In the genomic region with DNA sequence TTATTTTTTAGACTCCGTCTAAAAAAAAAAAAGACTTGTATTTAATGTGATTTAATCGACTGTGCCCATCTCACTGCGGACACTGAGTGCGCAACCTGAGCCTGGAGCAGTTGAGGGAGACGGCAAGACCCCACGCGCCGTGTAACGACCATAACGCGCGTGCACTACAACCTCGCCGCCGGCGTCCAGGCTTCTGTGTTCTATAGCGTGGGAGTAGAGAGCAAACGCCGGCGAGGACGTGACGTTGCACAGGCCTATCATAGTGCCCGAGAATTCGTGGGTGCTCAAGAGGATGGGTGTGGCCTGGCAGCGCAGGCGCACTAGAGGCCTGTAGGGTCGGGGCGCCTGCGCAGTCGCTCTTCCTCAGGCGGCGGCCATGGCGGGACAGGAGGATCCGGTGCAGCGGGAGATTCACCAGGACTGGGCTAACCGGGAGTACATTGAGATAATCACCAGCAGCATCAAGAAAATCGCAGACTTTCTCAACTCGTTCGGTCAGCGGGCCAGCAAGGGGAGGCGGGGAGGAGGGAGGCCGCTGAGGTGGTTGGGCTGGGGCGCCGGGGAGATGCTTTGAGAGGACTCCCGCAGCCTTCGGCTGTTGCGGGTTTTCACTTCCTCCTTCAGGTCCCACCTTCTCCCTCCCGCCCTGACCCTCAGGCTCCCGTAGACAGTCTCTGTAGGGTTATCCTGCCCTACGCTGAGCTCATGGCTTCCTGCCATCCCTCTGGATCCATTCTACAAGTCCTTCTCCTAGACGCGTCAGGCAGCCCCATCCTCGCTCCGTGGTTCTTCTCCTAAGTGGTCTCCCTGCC, we compare ENCODE assay signal across 8 cellular contexts. TPM values are rescaled to one million over a fixed set of nuclear protein-coding genes. Genes with fewer than 3 reads are reported as not detected.
DNase-seq lines count a peak whose midpoint lies in the region; ATAC-seq and TF ChIP-seq lines count a peak whose summit lies in the region.

TSS of gene BRK1 (plus strand) at position 350 of the 812 bp plus-strand sequence. CDS start at position 377, 27 bp downstream.

- no peak for TF ChIP-seq CTCF in activated B cell treated with CpG ODN at 0.5 μM for 24 hours (IDR thresholded peaks at IDR 0.05)
- peak in 2 of 11 experiments; percentile 14 to 36 for TF ChIP-seq CTCF in spleen (IDR thresholded peaks at IDR 0.05 in 8 of 11, conservative IDR thresholded peaks at IDR 0.05 in 3 of 11)

- H3K36me3 Mint-ChIP-seq in activated B cell treated with CpG ODN at 0.5 μM for 24 hours (ENCODE audit: low read depth): peaks cover 25% of the 10 kb centered on the region

- no peaks in the 10 kb centered on the region for H3K9me3 ChIP-seq in spleen

- H3K9me3 Mint-ChIP-seq in activated B cell treated with CpG ODN at 0.5 μM for 24 hours: no peaks in the 10 kb centered on the region

- CTCF ChIA-PET in activated B cell treated with CpG ODN at 0.5 μM for 24 hours (lab: Charles Lee): interaction anchor here (0.6 kb wide), 2 partner anchors 45 to 133 kb away, joined by 3 read pairs; partner anchors contain the start of gene TATDN2

- in situ Hi-C loops in GM18951 (cut with MboI; ENCODE audit: low sequenced_read_pairs, unreplicated experiment): no loop called here

- WGBS in spleen, 5 donors: 0 to 1% (median 0%) methylated on average over 40 to 54 of the region's 54 CpGs

- intact Hi-C loops in activated B cell treated with CpG ODN at 0.5 μM for 24 hours (cut with micrococcal nuclease) (loop anchor here (1.0 to 5.0 kb wide), 12 partner anchors 26 to 1527 kb away; partner anchors contain the start of genes ARPC4, CRELD1, EMC3 and FANCD2), spleen (cut with DNase I; ENCODE audit: low total_unique reads) (no loop called here)

- POLR2A ChIA-PET in activated B cell treated with CpG ODN at 0.5 μM for 24 hours (lab: Charles Lee): interaction anchor here (0.6 to 3.5 kb wide), 22 partner anchors 8 to 205 kb away, joined by 3 to 32 read pairs (median 4); partner anchors contain the start of genes FANCD2, SEC13, TATDN2 and VHL

- H3K27ac Mint-ChIP-seq in activated B cell treated with CpG ODN at 0.5 μM for 24 hours: peak within 1 kb of the TSS; percentile 99

- peaks cover 18 to 55% (median 44%) of the 10 kb centered on the region in 6 donors for H3K4me1 ChIP-seq in spleen

- no peaks in the 10 kb centered on the region for H3K27me3 ChIP-seq in spleen (replicated peaks in 1 of 7)

- ATAC-seq in HG03196 (IDR thresholded peaks at IDR 0.05; ENCODE audit: unreplicated experiment) (peak; percentile 95), activated B cell treated with CpG ODN at 0.5 μM for 24 hours (ENCODE audit: low read depth) (peak; percentile 96)

- peak within 1 kb of the TSS; percentile 84 to 96 (median 94) for H3K4me3 ChIP-seq in spleen

- H3K36me3 ChIP-seq in spleen: peaks cover 0 to 25% (median 0%) of the 10 kb centered on the region in 6 donors

- peak within 1 kb of the TSS; percentile 100 for H3K4me3 Mint-ChIP-seq in activated B cell treated with CpG ODN at 0.5 μM for 24 hours

- H3K27me3 Mint-ChIP-seq in activated B cell treated with CpG ODN at 0.5 μM for 24 hours: no peaks in the 10 kb centered on the region

- H3K27ac ChIP-seq in caudate nucleus (ENCODE audit: low read depth, low read length) (peak within 1 kb of the TSS; percentile 79), spleen (peak within 1 kb of the TSS; percentile 64 to 93 (median 89))

- peaks cover 40% of the 10 kb centered on the region for H3K4me1 Mint-ChIP-seq in activated B cell treated with CpG ODN at 0.5 μM for 24 hours

- peak; percentile 100 for DNase-seq in AG08395 (ENCODE audit: low spot score)
- DNase-seq in NCI-H345 (lab: John Stamatoyannopoulos, UW): peak; percentile 90
- DNase-seq in activated B cell treated with CpG ODN at 0.5 μM for 24 hours: peak; percentile 85
- DNase-seq in caudate nucleus (lab: John Stamatoyannopoulos, UW): peak; percentile 47 to 96 (median 89)
- peak; percentile 97 for DNase-seq in inferior parietal cortex (ENCODE audit: extremely low spot score)
- peak; percentile 98 for DNase-seq in spleen

- TF ChIP-seq POLR2A in GM18951 (IDR thresholded peaks at IDR 0.05; ENCODE audit: extremely low read depth, insufficient read depth, insufficient read length) (peak; percentile 97), spleen (IDR thresholded peaks at IDR 0.05) (peak in 2 of 3 donors; percentile 62 to 87)

RNA-seq across cellular contexts. Expression of gene BRK1, which starts in this region (rescaled TPM):
- total RNA-seq in activated B cell treated with CpG ODN at 0.5 μM for 24 hours: 123 and 141 TPM in 2 replicates
- total RNA-seq in spleen: 10 to 100 TPM; 69.8 to 96.6 (median 90.2) TPM
- polyA plus RNA-seq in spleen: 100 to 1,000 TPM; 137 to 215 (median 215) TPM

Comparison
In these comparisons a context has a peak if more than half of its experiments do, and no peak if none do; other contexts are left out.
1. Peak in every context shown above with its lines: DNase-seq, ATAC-seq, H3K4me3 ChIP-seq and H3K27ac ChIP-seq.